Comparison of ENCODE assay signal across 20 cellular contexts in the genomic region with DNA sequence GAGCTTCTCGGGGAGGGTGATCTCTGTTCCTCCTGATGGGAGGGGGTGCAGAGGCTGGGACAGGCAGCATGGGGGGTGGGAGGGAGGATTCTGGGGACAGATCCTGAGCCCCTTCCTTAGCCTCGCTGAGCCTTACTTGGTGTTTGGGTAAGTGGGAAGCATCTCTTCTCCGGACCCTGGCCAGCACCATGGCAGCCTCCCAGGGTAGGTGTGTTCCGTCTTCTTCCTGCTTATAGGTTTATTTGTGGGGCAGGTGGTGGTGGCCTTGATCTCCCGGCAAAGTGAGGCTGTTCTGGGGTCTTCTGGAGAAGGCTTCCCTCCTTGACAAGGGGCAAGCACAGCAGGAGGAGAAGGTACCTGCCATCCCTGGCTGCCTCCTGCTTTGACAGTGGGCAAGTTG.
"Had no signal": no experiment of that assay in that cellular context is flagged by ENCODE, and none has a peak within 500 bp of the region (broad histone marks: within the 10 kb centered on the region; RNA-seq: fewer than 3 reads in every experiment).

No MANE protein-coding gene starts in this region.

- ATAC-seq: left lung; naive thymus-derived CD4-positive, alpha-beta T cell; stimulated activated memory B cell treated with anti-CD40 and anti-IgM and Interleukin-4, amounts not matched to agents 10 μg/mL and 1 μg/mL and 100 μg/mL, for 72 hours; stimulated activated naive CD8-positive, alpha-beta T cell treated with anti-CD3 and anti-CD28 coated beads, Interleukin-15, Interleukin-2, amounts not matched to agents 100 U/mL and 50 U/mL, for 24 hours had no signal

- FAIRE-seq: frontal cortex, kidney, pancreas had no signal

- H3K79me2 ChIP-seq: hepatocyte had no signal

- H2AFZ ChIP-seq: hepatocyte had no signal

- DNase-seq: cerebellar nuclear complex; dorsolateral prefrontal cortex; effector CD4-positive, alpha-beta T cell; kidney; left lung; mesenchymal stem cell; midbrain; naive thymus-derived CD4-positive, alpha-beta T cell; occipital lobe; pancreas; sigmoid colon; stimulated activated CD4-positive, alpha-beta T cell treated with anti-CD3 and anti-CD28 coated beads, Interleukin-4, amount 100 ng/mL, for 4 hours; stimulated activated naive CD8-positive, alpha-beta T cell treated with anti-CD3 and anti-CD28 coated beads, Interleukin-15, Interleukin-2, amounts not matched to agents 100 U/mL and 50 U/mL, for 24 hours; tibial artery; upper lobe of left lung; uterus had no signal

- H3K4me1 ChIP-seq: left lung, pancreas, testis, upper lobe of left lung, uterus had no signal

- H3K27me3 ChIP-seq: hepatocyte, pancreas, sigmoid colon, testis, tibial artery, upper lobe of left lung, uterus had no signal

- H3K4me3 ChIP-seq: dorsolateral prefrontal cortex, hepatocyte, left lung, pancreas, sigmoid colon, testis, tibial artery, upper lobe of left lung, uterus had no signal

- H3K36me3 ChIP-seq: left lung, pancreas, sigmoid colon, tibial artery, upper lobe of left lung, uterus had no signal

- H3K4me2 ChIP-seq: hepatocyte had no signal

- H3K9me3 ChIP-seq: left lung, pancreas, sigmoid colon, testis, tibial artery, upper lobe of left lung, uterus had no signal

- H3K27ac ChIP-seq: dorsolateral prefrontal cortex, hepatocyte, left lung, pancreas, sigmoid colon, testis, tibial artery, upper lobe of left lung, uterus had no signal
